ENCODE assay signal across 23 cellular contexts in the genomic region with DNA sequence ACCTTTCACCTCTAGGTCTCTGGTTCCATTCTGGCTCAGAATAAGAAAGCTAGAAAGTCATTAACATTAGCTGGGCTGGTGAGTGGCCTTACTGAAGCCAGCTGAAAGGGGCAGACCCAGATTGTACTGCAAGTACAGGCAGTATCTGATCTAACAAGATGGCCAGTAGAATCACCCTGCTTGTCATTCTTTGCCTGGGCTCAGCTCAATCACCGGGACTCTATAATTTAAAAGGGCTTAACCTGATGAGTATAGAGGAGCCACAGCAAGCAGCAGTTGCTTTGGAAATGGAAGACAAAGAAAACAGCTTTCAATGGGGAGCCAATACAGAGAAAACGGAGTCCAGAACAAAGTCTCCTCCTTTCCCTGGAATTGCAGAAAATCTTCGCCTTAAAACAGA. TPM values are rescaled to one million over a fixed set of nuclear protein-coding genes. Genes with fewer than 3 reads are reported as not detected.
DNase-seq lines count a peak whose midpoint lies in the region; ATAC-seq, FAIRE-seq and TF ChIP-seq lines count a peak whose summit lies in the region.
"Had no signal": no experiment of that assay in that cellular context is flagged by ENCODE, and none has a peak within 500 bp of the region (broad histone marks: within the 10 kb centered on the region; RNA-seq: fewer than 3 reads in every experiment).

No MANE protein-coding gene starts in this region.

- H3K9me3 ChIP-seq in HUES48 (ENCODE audit: control insufficient read depth, insufficient read depth, low read length) (no peaks in the 10 kb centered on the region), H1 (ENCODE audit: insufficient read depth in 2 of 2, low read depth in 1 of 2, low read length in 1 of 2) (no peaks in the 10 kb centered on the region), neuronal stem cell (replicated peaks in 1 of 2; ENCODE audit: control insufficient read depth in 2 of 2, insufficient read depth in 1 of 2, low read depth in 1 of 2, low read length in 2 of 2) (no peaks in the 10 kb centered on the region)
- H3K9me3 ChIP-seq: BE2C had no signal

- H2AK5ac ChIP-seq in H1 (ENCODE audit: low read depth, low read length), result no peak overlapping the region
- H2AK5ac ChIP-seq in neuronal stem cell (ENCODE audit: low read depth, low read length), result no peak overlapping the region

- H4K91ac ChIP-seq in H1 (replicated peaks; ENCODE audit: insufficient read length, low read length) (no peak overlapping the region), neuronal stem cell (ENCODE audit: low read depth, low read length, poor library complexity) (no peak overlapping the region)

- H2BK15ac ChIP-seq in H1 (ENCODE audit: low read length) (no peak overlapping the region), neuronal stem cell (ENCODE audit: low read length) (no peak overlapping the region)

- H3K14ac ChIP-seq in H1 (ENCODE audit: insufficient read length) (no peak overlapping the region), neuronal stem cell (ENCODE audit: low read length) (no peak overlapping the region)

- ATAC-seq in left colon, result no peak
- ATAC-seq in left ventricle myocardium superior, result no peak
- ATAC-seq: GM12878, HCT116 had no signal

- H2AFZ ChIP-seq in H1 (ENCODE audit: low read length), result no peak overlapping the region; the same call in 1 of the 2 replicates
- H2AFZ ChIP-seq in neuronal stem cell (ENCODE audit: low read length), result peak overlapping the region; percentile 84

- H3K36me3 ChIP-seq in HUES48 (ENCODE audit: control insufficient read depth, insufficient read depth, low read length), result no peaks in the 10 kb centered on the region
- H3K36me3 ChIP-seq in H1 (ENCODE audit: control insufficient read depth in 2 of 4, insufficient read depth in 4 of 4, low read length in 3 of 4), result no peaks in the 10 kb centered on the region
- peaks cover 0 to 3% of the 10 kb centered on the region in 2 donors for H3K36me3 ChIP-seq in neuronal stem cell (replicated peaks in 1 of 2; ENCODE audit: control insufficient read depth in 2 of 2, insufficient read depth in 2 of 2, low read length in 2 of 2)
- H3K36me3 ChIP-seq: BE2C had no signal

- no peak overlapping the region for H3K56ac ChIP-seq in H1 (replicated peaks; ENCODE audit: insufficient read length, low read depth, low read length)

- no peak for TF ChIP-seq POLR2A in H1 (IDR thresholded peaks at IDR 0.05; ENCODE audit: control extremely low read depth in 1 of 2, low read depth in 2 of 2, low read length in 2 of 2)

- H2BK20ac ChIP-seq in H1 (ENCODE audit: low read length), result peak overlapping the region; percentile 15; the same call in 1 of the 2 replicates

- intact Hi-C loops in left colon (cut with DNase I, micrococcal nuclease), result no loop called here
- intact Hi-C loops in left ventricle myocardium superior (cut with micrococcal nuclease), result no loop called here

- H3K23me2 ChIP-seq in H1 (ENCODE audit: low read depth, low read length), result no peaks in the 10 kb centered on the region

- DNase-seq in NCI-H69 (lab: John Stamatoyannopoulos, UW) (peak; percentile 63), H1 (ENCODE audit: low read depth in 1 of 2, low spot score in 2 of 2) (no peak), neuronal stem cell (ENCODE audit: low spot score) (peak; percentile 53), activated gamma-delta T cell treated with Interleukin-2 at 50 U/mL for 16 hours (no peak), left colon (no peak), left ventricle myocardium superior (no peak)
- DNase-seq: ACHN; BE2C; C1 segment of cervical spinal cord; CD4-positive, CD25-positive, alpha-beta regulatory T cell; CD8-positive, alpha-beta memory T cell; COR-L47; DMS 273 treated with DMSO at 0.1 percent for 48 hours; DMS53; DND-41; EL; HFFc6 had no signal

- H3K9ac ChIP-seq in HUES48 (ENCODE audit: low read depth, low read length) (no peak overlapping the region), H1 (replicated peaks in 1 of 4; ENCODE audit: extremely low read depth in 1 of 4, low read depth in 3 of 4, low read length in 3 of 4) (no peak overlapping the region), neuronal stem cell (ENCODE audit: low read depth, low read length, poor library complexity) (no peak overlapping the region)

- H3K4ac ChIP-seq in H1 (replicated peaks; ENCODE audit: insufficient read length, low read depth, low read length) (no peak overlapping the region), neuronal stem cell (ENCODE audit: low read length) (no peak overlapping the region)

- no peak overlapping the region for H4K8ac ChIP-seq in H1 (ENCODE audit: extremely low read depth, insufficient read depth, low read length)
- H4K8ac ChIP-seq in neuronal stem cell (ENCODE audit: low read depth, low read length), result no peak overlapping the region

- FAIRE-seq in H1 (lab: Jason Lieb, UNC), result peak; percentile 24
- FAIRE-seq: A204.1, GM12878, H54 had no signal

- no peak overlapping the region for H3K4me3 ChIP-seq in HUES48 (ENCODE audit: low read depth, low read length)
- no peak overlapping the region for H3K4me3 ChIP-seq in H1 (ENCODE audit: extremely low read depth in 1 of 4, insufficient read depth in 2 of 4, low read depth in 3 of 4, low read length in 4 of 4)
- H3K4me3 ChIP-seq in neuronal stem cell (ENCODE audit: low read length in 2 of 2), result no peak overlapping the region
- H3K4me3 ChIP-seq: GM12878 had no signal

- no peak overlapping the region for H2BK5ac ChIP-seq in H1 (ENCODE audit: low read depth, low read length)
- no peak overlapping the region for H2BK5ac ChIP-seq in neuronal stem cell (ENCODE audit: low read length)

- H2BK12ac ChIP-seq in H1 (ENCODE audit: low read depth, low read length) (no peak overlapping the region), neuronal stem cell (ENCODE audit: low read length) (no peak overlapping the region)

- H3K4me2 ChIP-seq in H1 (ENCODE audit: insufficient read depth in 1 of 2, low read depth in 2 of 2, low read length in 2 of 2), result no peak overlapping the region; a peak in 1 of 4 replicates
- no peak overlapping the region for H3K4me2 ChIP-seq in neuronal stem cell (ENCODE audit: insufficient read depth, low read length, poor library complexity, severe bottlenecking)

- CTCF ChIA-PET in H1 (lab: Charles Lee; ENCODE audit: partially characterized antibody), result interaction anchor here (0.6 to 2.2 kb wide), 4 partner anchors 14 to 689 kb away, joined by 3 to 5 read pairs (median 4); no protein-coding TSS in a partner anchor

- no peak overlapping the region for H4K5ac ChIP-seq in H1 (ENCODE audit: insufficient read length, low read depth, low read length)

- no peaks in the 10 kb centered on the region for H3K79me2 ChIP-seq in H1 (ENCODE audit: control insufficient read depth in 1 of 2, insufficient read depth in 2 of 2, low read length in 2 of 2)

- H3K27me3 ChIP-seq in HUES48 (ENCODE audit: control insufficient read depth, insufficient read depth, low read length), result no peaks in the 10 kb centered on the region
- H3K27me3 ChIP-seq in H1 (replicated peaks in 1 of 4; ENCODE audit: control insufficient read depth in 3 of 4, extremely low read depth in 1 of 4, insufficient read depth in 3 of 4, low read length in 3 of 4), result no peaks in the 10 kb centered on the region
- H3K27me3 ChIP-seq in neuronal stem cell (ENCODE audit: control insufficient read depth in 3 of 3, insufficient read depth in 3 of 3, low read depth in 1 of 3, low read length in 3 of 3), result no peaks in the 10 kb centered on the region
- H3K27me3 ChIP-seq: BE2C had no signal

- no peak overlapping the region for H2BK120ac ChIP-seq in H1 (replicated peaks; ENCODE audit: low read depth, low read length)
- no peak overlapping the region for H2BK120ac ChIP-seq in neuronal stem cell (ENCODE audit: low read depth, low read length)

- H3K4me1 ChIP-seq in HUES48 (ENCODE audit: control insufficient read depth, insufficient read depth, low read length) (peaks cover 38% of the 10 kb centered on the region), H1 (replicated peaks in 1 of 4; ENCODE audit: control insufficient read depth in 3 of 4, insufficient read depth in 4 of 4, low read length in 3 of 4) (peaks cover 0 to 8% (median under 1%) of the 10 kb centered on the region in 4 experiments; a peak in 2 of 7 replicates), neuronal stem cell (ENCODE audit: control insufficient read depth in 2 of 2, insufficient read depth in 1 of 2, low read depth in 1 of 2, low read length in 2 of 2) (peaks cover 5 to 11% of the 10 kb centered on the region in 2 donors)
- H3K4me1 ChIP-seq: BE2C had no signal

- H3K79me1 ChIP-seq in H1 (ENCODE audit: low read depth, low read length), result no peaks in the 10 kb centered on the region
- H3K79me1 ChIP-seq in neuronal stem cell (ENCODE audit: low read depth, low read length), result no peaks in the 10 kb centered on the region

- no peak for TF ChIP-seq EP300 in H1 (IDR thresholded peaks at IDR 0.05; ENCODE audit: borderline replicate concordance in 1 of 2, low read depth in 2 of 2, low read length in 2 of 2)

- H4K20me1 ChIP-seq in H1 (replicated peaks in 1 of 2; ENCODE audit: control insufficient read depth in 1 of 2, insufficient read depth in 2 of 2, low read length in 2 of 2), result no peaks in the 10 kb centered on the region

- peak overlapping the region; percentile 39 for H3K27ac ChIP-seq in HUES48 (ENCODE audit: low read depth, low read length)
- no peak overlapping the region for H3K27ac ChIP-seq in H1 (ENCODE audit: low read depth, low read length)
- H3K27ac ChIP-seq in neuronal stem cell (replicated peaks; ENCODE audit: low read length), result peak overlapping the region; percentile 77

- no peak for TF ChIP-seq RAD21 in H1 (IDR thresholded peaks at IDR 0.05 in 1 of 2, conservative IDR thresholded peaks at IDR 0.05 in 1 of 2; ENCODE audit: low read depth in 2 of 2, low read length in 2 of 2)

- no peak overlapping the region for H3K18ac ChIP-seq in H1 (ENCODE audit: extremely low read depth, low read length)
- no peak overlapping the region for H3K18ac ChIP-seq in neuronal stem cell (ENCODE audit: low read length)

- 58% methylated on average over 3 of the region's 3 CpGs; no CpG with 5 or more reads in 1 of the 2 experiments for WGBS in H1 (ENCODE audit: extremely low coverage in 1 of 2, insufficient coverage in 1 of 2, insufficient read length in 1 of 2, insufficient replicate concordance in 2 of 2, low coverage in 1 of 2, low lambda C conversion rate in 2 of 2, missing lambda C conversion rate in 1 of 2), 2 experiments
- WGBS in neuronal stem cell (ENCODE audit: extremely low coverage in 2 of 2, insufficient read length in 2 of 2, insufficient replicate concordance in 1 of 2), 2 donors, result no CpG with 5 or more reads among the region's 3 CpGs

- no peak for TF ChIP-seq CTCF in H1 (IDR thresholded peaks at IDR 0.05; ENCODE audit: control extremely low read depth in 1 of 3, insufficient read depth in 1 of 3, low read depth in 1 of 3, low read length in 3 of 3)

- no peak overlapping the region for H3K23ac ChIP-seq in H1 (ENCODE audit: insufficient read length)
- no peak overlapping the region for H3K23ac ChIP-seq in neuronal stem cell (ENCODE audit: low read depth, low read length, poor library complexity)

- POLR2A ChIA-PET in H1 (lab: Charles Lee; ENCODE audit: partially characterized antibody), result no interaction called here

RNA-seq across cellular contexts. Expression of gene CDH8, which starts 13.6 kb away (rescaled TPM):
- total RNA-seq in H1 (2021; fragmentation: NEBNext Ultra II Directional; extraction: Animal tissue kit (Norgen Biotek cat#: 25700)), result 8.3 and 8.4 TPM in 2 replicates
- polyA plus RNA-seq in H1 (2011; rRNA removed), result 7.7 and 15.1 TPM in 2 replicates
- 11.8 TPM for polyA plus RNA-seq in H1 (2011; cell fraction: cytosol; rRNA removed)
- polyA plus RNA-seq in H1 (2011; cell fraction: nucleus; rRNA removed), result 15.9 TPM
- 7.8 to 10.8 TPM (median 9.3 TPM) in 4 replicates for polyA plus RNA-seq in H1 (2012, experiment 1 of 2)
- polyA plus RNA-seq in H1 (2012, experiment 2 of 2), result 2.2 TPM
- polyA plus RNA-seq in H1 (2013, experiment 1 of 2), result 6.0 TPM
- 6.7 TPM for polyA plus RNA-seq in H1 (2013, experiment 2 of 2)
- polyA minus RNA-seq in H1 (2011; rRNA and poly(A)+ RNA removed), result 20.2 and 21.5 TPM in 2 replicates
- polyA minus RNA-seq in H1 (2011; cell fraction: cytosol; rRNA and poly(A)+ RNA removed), result 26.1 TPM
- polyA minus RNA-seq in H1 (2011; cell fraction: nucleus; rRNA and poly(A)+ RNA removed), result 120 TPM
- polyA plus RNA-seq in neuronal stem cell (2013, experiment 1 of 2), result 36.5 TPM
- polyA plus RNA-seq in neuronal stem cell (2013, experiment 2 of 2), result 38.4 TPM
- total RNA-seq in left colon (not detected), left ventricle myocardium superior (not detected)
- total RNA-seq: CD4-positive, CD25-positive, alpha-beta regulatory T cell; CD8-positive, alpha-beta memory T cell; G401; HFFc6 had no signal
- polyA plus RNA-seq: CD4-positive, CD25-positive, alpha-beta regulatory T cell; CD8-positive, alpha-beta memory T cell had no signal

Comparison
In these comparisons a context has a peak if more than half of its experiments do, and no peak if none do; other contexts are left out.
1. DNase-seq: peak in NCI-H69 (single experiment) and neuronal stem cell (single experiment); none in H1 (0 of 2), activated gamma-delta T cell treated with Interleukin-2 at 50 U/mL for 16 hours (single experiment), left colon (0 of 2) and left ventricle myocardium superior (single experiment).